16 cellular contexts compared by ENCODE assay signal in genomic region chr18:44580159-44580558, GRCh38.
"Had no signal": no experiment of that assay in that cellular context is flagged by ENCODE, and none has a peak within 500 bp of the region (broad histone marks: within the 10 kb centered on the region; RNA-seq: fewer than 3 reads in every experiment).

No MANE protein-coding gene starts in this region.

- H3K4me3 ChIP-seq: dorsolateral prefrontal cortex, psoas muscle, right lobe of liver, spleen had no signal

- H3K9me3 ChIP-seq: psoas muscle, right lobe of liver, spleen had no signal

- H3K4me1 ChIP-seq: psoas muscle, right lobe of liver, spleen had no signal

- H3K27ac ChIP-seq: dorsolateral prefrontal cortex, psoas muscle, right lobe of liver, spleen had no signal

- H3K36me3 ChIP-seq: right lobe of liver, spleen had no signal

- ATAC-seq: left lobe of liver; natural killer cell treated with Interleukin-12 subunit alpha and Interleukin-12 subunit beta and Interleukin-15 and Interleukin-18, amount 100 ng/mL, for 72 hours; psoas muscle; right lobe of liver; stimulated activated memory B cell treated with anti-CD40 and anti-IgM and Interleukin-4, amounts not matched to agents 10 μg/mL and 1 μg/mL and 100 μg/mL, for 72 hours had no signal

- DNase-seq: cortex of kidney; dorsolateral prefrontal cortex; effector CD8-positive, alpha-beta T cell; glutamatergic neuron; islet precursor cell; occipital lobe; psoas muscle; retina; right lobe of liver; stimulated activated CD4-positive, alpha-beta T cell treated with anti-CD3 and anti-CD28 coated beads, Interleukin-15, amount 100 ng/mL, for 24 hours; stimulated activated CD4-positive, alpha-beta T cell treated with anti-CD3 and anti-CD28 coated beads, Interleukin-1b, Interleukin-23, amount 100 ng/mL, for 48 hours; stimulated activated CD4-positive, alpha-beta T cell treated with anti-CD3 and anti-CD28 coated beads, Interleukin-4, amount 100 ng/mL, for 24 hours had no signal

- H3K27me3 ChIP-seq: dorsolateral prefrontal cortex, right lobe of liver, spleen had no signal
